Comparison of ENCODE assay signal across 8 cellular contexts in genomic region chr1:241640867-241641542, GRCh38. TPM values are rescaled to one million over a fixed set of nuclear protein-coding genes. Genes with fewer than 3 reads are reported as not detected.
DNase-seq lines count a peak whose midpoint lies in the region; ATAC-seq lines count a peak whose summit lies in the region.

No MANE protein-coding gene starts in this region.

- peak overlapping the region; percentile 76 to 84 (median 82) for H3K4me3 ChIP-seq in skeletal muscle tissue (ENCODE audit: low read length in 3 of 3)

- ATAC-seq in esophagus mucosa: peak; percentile 77
- ATAC-seq in HG03159 (IDR thresholded peaks at IDR 0.05; ENCODE audit: unreplicated experiment): no peak
- no peak for ATAC-seq in GM21390 (IDR thresholded peaks at IDR 0.05; ENCODE audit: unreplicated experiment)

- peak overlapping the region in 1 of 3 donors; percentile 60 for H3K9ac ChIP-seq in skeletal muscle tissue (ENCODE audit: low read depth in 1 of 3, low read length in 3 of 3)

- H3K9me3 ChIP-seq in skeletal muscle tissue (ENCODE audit: control insufficient read depth in 3 of 3, low read length in 3 of 3): no peaks in the 10 kb centered on the region

- no peaks in the 10 kb centered on the region for H3K36me3 ChIP-seq in skeletal muscle tissue (ENCODE audit: control insufficient read depth in 3 of 3, insufficient read depth in 3 of 3, low read length in 3 of 3)

- H3K27me3 ChIP-seq in skeletal muscle tissue (ENCODE audit: control insufficient read depth in 3 of 3, insufficient read depth in 3 of 3, low read length in 3 of 3): no peaks in the 10 kb centered on the region

- peak; percentile 57 for DNase-seq in DMS153 treated with DMSO at 0.1 percent for 48 hours (lab: John Stamatoyannopoulos, UW; ENCODE audit: unreplicated experiment)
- no peak for DNase-seq in DMS153 (lab: John Stamatoyannopoulos, UW)
- peak; percentile 93 for DNase-seq in SIG-M5 treated with dmso at 0.1 percent for 504 hours (lab: John Stamatoyannopoulos, UW; ENCODE audit: unreplicated experiment)
- no peak for DNase-seq in HT-29 (ENCODE audit: low spot score)

- peaks cover 4 to 15% (median 6%) of the 10 kb centered on the region in 3 donors for H3K4me1 ChIP-seq in skeletal muscle tissue (ENCODE audit: control insufficient read depth in 3 of 3, insufficient read depth in 3 of 3, low read length in 3 of 3)

- H3K27ac ChIP-seq in skeletal muscle tissue (ENCODE audit: low read depth, low read length): peak overlapping the region; percentile 47

RNA-seq across cellular contexts. Expression of gene CHML, which starts 0.8 kb away (rescaled TPM):
- 4.1 TPM for total RNA-seq in esophagus mucosa
- 8.4 TPM for total RNA-seq in skeletal muscle tissue
- total RNA-seq in HT-29 (2014; rRNA removed; shearing (Covaris generic)): 17.4 and 22.4 TPM in 2 replicates

RNA-seq across cellular contexts. Expression of gene OPN3, which starts 0.8 kb away (rescaled TPM):
- total RNA-seq in esophagus mucosa: 11.0 TPM
- total RNA-seq in skeletal muscle tissue: 9.9 TPM
- 12.5 and 12.6 TPM in 2 replicates for total RNA-seq in HT-29 (2014; rRNA removed; shearing (Covaris generic))

RNA-seq across cellular contexts. Expression of gene WDR64, which starts 11.1 kb away (rescaled TPM):
- total RNA-seq in esophagus mucosa: not detected
- not detected for total RNA-seq in skeletal muscle tissue
- not detected in 2 replicates for total RNA-seq in HT-29 (2014; rRNA removed; shearing (Covaris generic))

Comparison
In these comparisons a context has a peak if more than half of its experiments do, and no peak if none do; other contexts are left out.
1. DNase-seq: peak in DMS153 treated with DMSO at 0.1 percent for 48 hours (single experiment) and SIG-M5 treated with dmso at 0.1 percent for 504 hours (single experiment); none in DMS153 (single experiment) and HT-29 (single experiment).